Comparison of ENCODE assay signal across 21 cellular contexts in the genomic region with DNA sequence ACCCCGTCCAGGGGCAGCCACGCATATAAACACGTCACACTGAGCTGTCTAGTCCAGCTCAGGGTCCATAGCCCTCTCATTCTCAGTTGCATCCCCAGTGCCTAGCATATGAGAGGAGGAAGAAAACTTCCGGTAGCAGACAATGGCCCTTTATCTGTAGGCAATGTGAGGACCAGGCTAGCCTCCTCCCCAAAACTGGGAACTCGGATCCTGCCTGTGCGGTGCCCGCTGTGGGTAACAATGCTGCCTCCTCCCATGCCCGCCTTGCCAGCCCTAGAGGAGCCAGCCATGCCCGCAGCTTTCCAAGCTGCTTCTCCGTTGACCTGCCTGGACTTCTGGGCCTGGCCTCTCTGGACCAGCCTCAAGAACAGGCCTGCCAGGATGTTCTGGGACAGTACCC.
DNase-seq lines count a peak whose midpoint lies in the region; ATAC-seq, FAIRE-seq and TF ChIP-seq lines count a peak whose summit lies in the region.
"Had no signal": no experiment of that assay in that cellular context is flagged by ENCODE, and none has a peak within 500 bp of the region (broad histone marks: within the 10 kb centered on the region; RNA-seq: fewer than 3 reads in every experiment).

No MANE protein-coding gene starts in this region.

- H3K4me1 ChIP-seq in HepG2 (ENCODE audit: insufficient read depth, low read length) (peaks cover 18% of the 10 kb centered on the region), right lobe of liver (peaks cover 0 to 22% (median 13%) of the 10 kb centered on the region in 4 donors), sigmoid colon (peaks cover 0 to 35% (median 32%) of the 10 kb centered on the region in 4 donors), gastrocnemius medialis (peaks cover 34 to 39% of the 10 kb centered on the region in 2 donors)

- H3K4me2 ChIP-seq in HepG2 (ENCODE audit: low read depth, low read length), result no peak overlapping the region
- H3K4me2 ChIP-seq: GM23338 had no signal

- ATAC-seq in HepG2 (peak; percentile 16; the same call in 2 of the 3 replicates), right lobe of liver (no peak), HG03342 (IDR thresholded peaks at IDR 0.05; ENCODE audit: unreplicated experiment) (no peak), gastrocnemius medialis (no peak), GM18858 (IDR thresholded peaks at IDR 0.05; ENCODE audit: unreplicated experiment) (no peak)

- H2AFZ ChIP-seq in HepG2 (ENCODE audit: low read length), result no peak overlapping the region
- H2AFZ ChIP-seq: GM23338 had no signal

- no peak overlapping the region for H3K9ac ChIP-seq in HepG2 (ENCODE audit: insufficient read depth, low read depth, low read length)

- no peak for TF ChIP-seq RAD21 in HepG2 (CRISPR knock-in tag; IDR thresholded peaks at IDR 0.05)

- H4K20me1 ChIP-seq in HepG2 (ENCODE audit: insufficient read depth, low read length), result no peaks in the 10 kb centered on the region

- H3K4me3 ChIP-seq in HepG2 (replicated peaks in 1 of 3; ENCODE audit: insufficient read depth in 1 of 3, low read depth in 2 of 3, low read length in 3 of 3) (no peak overlapping the region), right lobe of liver (no peak overlapping the region), sigmoid colon (no peak overlapping the region), gastrocnemius medialis (no peak overlapping the region)
- H3K4me3 ChIP-seq: GM23338, MG63 had no signal

- H3K9me3 ChIP-seq in HepG2 (ENCODE audit: low read length) (no peaks in the 10 kb centered on the region), right lobe of liver (no peaks in the 10 kb centered on the region), sigmoid colon (no peaks in the 10 kb centered on the region), gastrocnemius medialis (no peaks in the 10 kb centered on the region)
- H3K9me3 ChIP-seq: MG63 had no signal

- CTCF ChIA-PET in HepG2 (lab: Yijun Ruan, JAX; ENCODE audit: low intra/inter-chr PET ratio, low total read pairs), result no interaction called here

- TF ChIP-seq CTCF in HepG2 (CRISPR knock-in tag; IDR thresholded peaks at IDR 0.05), result no peak
- TF ChIP-seq CTCF in right lobe of liver (IDR thresholded peaks at IDR 0.05), result no peak
- TF ChIP-seq CTCF in sigmoid colon (IDR thresholded peaks at IDR 0.05), result no peak
- TF ChIP-seq CTCF in gastrocnemius medialis (IDR thresholded peaks at IDR 0.05 in 4 of 5, conservative IDR thresholded peaks at IDR 0.05 in 1 of 5), result no peak

- no TSS peak for BruUV-seq in HepG2 (replicated peaks; lab: Mats Ljungman, UMichigan)

- TF ChIP-seq EP300 in HepG2 (IDR thresholded peaks at IDR 0.05; ENCODE audit: low read depth in 2 of 2, low read length in 2 of 2) (no peak), HepG2 (CRISPR knock-in tag; IDR thresholded peaks at IDR 0.05; ENCODE audit: borderline replicate concordance) (no peak), sigmoid colon (IDR thresholded peaks at IDR 0.05) (no peak)

- in situ Hi-C loops in HepG2 (cut with HindIII; ENCODE audit: extremely low pct_ligation_motif_present, low pct_unique_long_range_greater_than_20kb) (no loop called here), gastrocnemius medialis (cut with MboI; ENCODE audit: low sequenced_read_pairs in 4 of 4) (no loop called here)

- WGBS in HepG2 (ENCODE audit: low lambda C conversion rate), result 98% methylated on average over 10 of the region's 10 CpGs
- WGBS in right lobe of liver (ENCODE audit: insufficient coverage, low coverage, low lambda C conversion rate, missing lambda C conversion rate), result 87% methylated on average over 3 of the region's 10 CpGs
- WGBS in sigmoid colon, 2 donors, result 91% methylated on average over 10 of the region's 10 CpGs

- no peaks in the 10 kb centered on the region for H3K79me2 ChIP-seq in HepG2 (ENCODE audit: insufficient read depth, low read length)

- H3K27ac ChIP-seq in HepG2 (ENCODE audit: extremely low read length, insufficient read depth, low read length) (no peak overlapping the region), right lobe of liver (no peak overlapping the region), sigmoid colon (peak overlapping the region in 3 of 4 donors; percentile 72 to 79 (median 77)), gastrocnemius medialis (no peak overlapping the region)

- no peak for FAIRE-seq in HepG2 (lab: Jason Lieb, UNC)
- FAIRE-seq: GM18507 had no signal

- TF ChIP-seq POLR2A in HepG2 (IDR thresholded peaks at IDR 0.05; ENCODE audit: insufficient read depth in 1 of 2, low read depth in 2 of 2, low read length in 2 of 2), result no peak
- no peak for TF ChIP-seq POLR2A in right lobe of liver (IDR thresholded peaks at IDR 0.05)
- no peak for TF ChIP-seq POLR2A in sigmoid colon (IDR thresholded peaks at IDR 0.05)
- no peak for TF ChIP-seq POLR2A in gastrocnemius medialis (IDR thresholded peaks at IDR 0.05)

- H3K27me3 ChIP-seq in HepG2 (ENCODE audit: control insufficient read depth in 1 of 2, insufficient read depth in 2 of 2, low read length in 2 of 2), result no peaks in the 10 kb centered on the region
- H3K27me3 ChIP-seq in right lobe of liver, result no peaks in the 10 kb centered on the region
- H3K27me3 ChIP-seq in sigmoid colon, result no peaks in the 10 kb centered on the region
- H3K27me3 ChIP-seq in gastrocnemius medialis, result no peaks in the 10 kb centered on the region
- H3K27me3 ChIP-seq: MG63 had no signal

- POLR2A ChIA-PET in HepG2 (lab: Yijun Ruan, JAX), result no interaction called here

- DNase-seq in HepG2 (ENCODE audit: low spot score), result no peak
- no peak for DNase-seq in right lobe of liver
- peak; percentile 13 for DNase-seq in midbrain (lab: John Stamatoyannopoulos, UW)
- no peak for DNase-seq in sigmoid colon
- no peak for DNase-seq in gastrocnemius medialis
- DNase-seq in stimulated activated CD4-positive, alpha-beta T cell treated with anti-CD3 and anti-CD28 coated beads, Interleukin-4, amount 100 ng/mL, for 4 hours, result no peak
- DNase-seq: 8988T, ACHN, H9, IMR-90, KG1, MG63, NCI-H2029 treated with DMSO at 0.1 percent for 48 hours, NCI-H446 treated with DMSO at 0.1 percent for 48 hours, NCI-H526 treated with DMSO at 0.1 percent for 48 hours, RPMI8226, SHP77 had no signal

- H3K36me3 ChIP-seq in HepG2 (replicated peaks in 1 of 2; ENCODE audit: control insufficient read depth in 1 of 2, insufficient read depth in 2 of 2, low read length in 2 of 2), result peaks cover 9 to 80% of the 10 kb centered on the region in 2 experiments
- H3K36me3 ChIP-seq in right lobe of liver, result no peaks in the 10 kb centered on the region
- H3K36me3 ChIP-seq in sigmoid colon, result no peaks in the 10 kb centered on the region
- H3K36me3 ChIP-seq in gastrocnemius medialis, result no peaks in the 10 kb centered on the region
- H3K36me3 ChIP-seq: MG63 had no signal

- intact Hi-C loops in HepG2 (cut with micrococcal nuclease; ENCODE audit: unreplicated experiment), result no loop called here
- intact Hi-C loops in right lobe of liver (cut with DNase I), result loop anchor here in 1 of 2 donors (10.0 kb wide), 1 partner anchor 93 kb away; the partner anchor contains the start of gene COL27A1
- intact Hi-C loops in sigmoid colon (cut with DNase I), result loop anchor here (5.0 kb wide), 2 partner anchors 36 to 71 kb away; no protein-coding TSS in a partner anchor
- intact Hi-C loops in gastrocnemius medialis (cut with DNase I; ENCODE audit: low total_unique reads), result loop anchor here (2.0 kb wide), 1 partner anchor 41 kb away; no protein-coding TSS in a partner anchor

TF ChIP-seq in HepG2, 621 proteins besides CTCF, POLR2A, EP300 and RAD21:
- TF ChIP-seq PTBP1 (IDR thresholded peaks at IDR 0.05; ENCODE audit: low read depth, low read length, poor library complexity, severe bottlenecking) (no peak), RBM22 (optimal IDR thresholded peaks at IDR 0.05; ENCODE audit: low read length) (peak; percentile 94), AGO2 (optimal IDR thresholded peaks at IDR 0.05; ENCODE audit: low read depth, low read length) (peak; percentile 91), POLR2G (IDR thresholded peaks at IDR 0.05; ENCODE audit: low read depth, low read length) (peak; percentile 32; the same call in 1 of the 2 replicates), HNRNPL (IDR thresholded peaks at IDR 0.05; ENCODE audit: low read depth, low read length) (peak; percentile 86)

Comparison
In these comparisons a context has a peak if more than half of its experiments do, and no peak if none do; other contexts are left out.
1. H3K27ac ChIP-seq: peak in sigmoid colon (3 of 4); none in HepG2 (single experiment), right lobe of liver (0 of 3) and gastrocnemius medialis (0 of 4).